ENCODE assay signal across 1 cellular context in the genomic region with DNA sequence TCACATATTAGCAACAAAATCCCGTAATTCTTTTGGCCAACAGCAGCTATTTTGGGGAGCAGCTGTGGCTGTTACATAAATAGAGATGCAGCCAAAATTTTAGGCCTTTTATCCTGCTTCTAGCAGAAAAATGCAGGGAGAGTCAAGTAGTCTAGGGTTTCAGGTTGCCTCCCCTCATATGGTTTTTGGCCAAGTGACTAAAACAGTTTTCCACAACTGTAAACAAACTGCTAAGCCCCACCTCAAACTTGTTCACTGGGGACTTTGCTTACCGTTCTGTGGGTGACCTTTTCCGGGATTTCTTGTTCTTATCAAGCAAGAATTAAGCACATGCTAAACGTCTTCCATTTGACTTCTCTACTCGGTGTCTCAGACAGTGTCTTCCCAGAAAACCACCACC.
TF ChIP-seq lines count a peak whose summit lies in the region.

No MANE protein-coding gene starts in this region.

TF ChIP-seq in IMR-90, 13 proteins besides CTCF, POLR2A, EP300 and RAD21 (continued from another document):
- TF ChIP-seq, protein P1, sequence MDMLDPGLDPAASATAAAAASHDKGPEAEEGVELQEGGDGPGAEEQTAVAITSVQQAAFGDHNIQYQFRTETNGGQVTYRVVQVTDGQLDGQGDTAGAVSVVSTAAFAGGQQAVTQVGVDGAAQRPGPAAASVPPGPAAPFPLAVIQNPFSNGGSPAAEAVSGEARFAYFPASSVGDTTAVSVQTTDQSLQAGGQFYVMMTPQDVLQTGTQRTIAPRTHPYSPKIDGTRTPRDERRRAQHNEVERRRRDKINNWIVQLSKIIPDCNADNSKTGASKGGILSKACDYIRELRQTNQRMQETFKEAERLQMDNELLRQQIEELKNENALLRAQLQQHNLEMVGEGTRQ (IDR thresholded peaks at IDR 0.05; ENCODE audit: low read depth, low read length) = no peak
- TF ChIP-seq MAFK (IDR thresholded peaks at IDR 0.05; ENCODE audit: low read depth, low read length) (no peak), CEBPB (IDR thresholded peaks at IDR 0.05; ENCODE audit: low read depth, low read length) (no peak), CHD1 (IDR thresholded peaks at IDR 0.05; ENCODE audit: low read depth, low read length) (no peak), MXI1 (IDR thresholded peaks at IDR 0.05; ENCODE audit: borderline replicate concordance, low read depth, low read length) (no peak)
- TF ChIP-seq, protein P2, sequence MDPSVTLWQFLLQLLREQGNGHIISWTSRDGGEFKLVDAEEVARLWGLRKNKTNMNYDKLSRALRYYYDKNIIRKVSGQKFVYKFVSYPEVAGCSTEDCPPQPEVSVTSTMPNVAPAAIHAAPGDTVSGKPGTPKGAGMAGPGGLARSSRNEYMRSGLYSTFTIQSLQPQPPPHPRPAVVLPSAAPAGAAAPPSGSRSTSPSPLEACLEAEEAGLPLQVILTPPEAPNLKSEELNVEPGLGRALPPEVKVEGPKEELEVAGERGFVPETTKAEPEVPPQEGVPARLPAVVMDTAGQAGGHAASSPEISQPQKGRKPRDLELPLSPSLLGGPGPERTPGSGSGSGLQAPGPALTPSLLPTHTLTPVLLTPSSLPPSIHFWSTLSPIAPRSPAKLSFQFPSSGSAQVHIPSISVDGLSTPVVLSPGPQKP (IDR thresholded peaks at IDR 0.05; ENCODE audit: borderline replicate concordance, low read depth, low read length) = no peak
